ENCODE assay signal across 19 cellular contexts in the genomic region with DNA sequence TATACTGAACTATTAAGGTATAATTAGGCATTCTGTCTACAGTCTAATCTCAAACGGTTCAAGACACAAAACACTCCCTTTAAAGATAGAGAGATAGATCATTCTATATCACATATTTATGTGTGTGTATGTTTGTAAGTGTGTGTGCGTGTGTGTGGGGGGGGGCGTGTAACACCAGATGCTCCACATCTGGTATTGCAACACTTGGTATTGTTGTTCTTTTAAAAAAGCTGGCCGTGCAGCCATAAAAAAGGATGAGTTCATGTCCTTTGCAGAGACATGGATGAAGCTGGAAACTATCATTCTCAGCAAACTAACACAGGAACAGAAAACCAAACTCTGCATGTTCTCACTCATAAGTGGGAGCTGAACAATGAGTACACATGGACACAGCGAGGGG. TPM values are rescaled to one million over a fixed set of nuclear protein-coding genes. Genes with fewer than 3 reads are reported as not detected.
"Had no signal": no experiment of that assay in that cellular context is flagged by ENCODE, and none has a peak within 500 bp of the region (broad histone marks: within the 10 kb centered on the region; RNA-seq: fewer than 3 reads in every experiment).

No MANE protein-coding gene starts in this region.

RNA-seq across cellular contexts. Expression of gene CCL8, which starts 8.4 kb away (rescaled TPM):
- total RNA-seq: endothelial cell of umbilical vein; kidney; lower leg skin; mammary epithelial cell; mononuclear cell; naive thymus-derived CD4-positive, alpha-beta T cell; tibial nerve had no signal

RNA-seq across cellular contexts. Expression of gene CCL13, which starts 28.7 kb away (rescaled TPM):
- total RNA-seq: dermis blood vessel endothelial cell; endothelial cell of umbilical vein; fibroblast of lung; mammary epithelial cell; mononuclear cell; naive thymus-derived CD4-positive, alpha-beta T cell; testis had no signal

RNA-seq across cellular contexts. Expression of gene CCL1, which starts 35.4 kb away (rescaled TPM):
- total RNA-seq: cardiac septum, colonic mucosa, dermis blood vessel endothelial cell, endothelial cell of umbilical vein, fibroblast of lung, kidney, left cardiac atrium, lower leg skin, mammary epithelial cell, mesenteric fat pad, mononuclear cell, osteoblast, psoas muscle, right lobe of liver, subcutaneous adipose tissue, tibial nerve, upper lobe of right lung had no signal

RNA-seq across cellular contexts. Expression of gene CCL11, which starts 42.1 kb away (rescaled TPM):
- total RNA-seq: dermis blood vessel endothelial cell; endothelial cell of umbilical vein; fibroblast of lung; kidney; lower leg skin; mammary epithelial cell; mononuclear cell; naive thymus-derived CD4-positive, alpha-beta T cell; osteoblast; subcutaneous adipose tissue; testis had no signal

RNA-seq across cellular contexts. Expression of gene CCL7, which starts 57.6 kb away (rescaled TPM):
- total RNA-seq: cardiac septum; dermis blood vessel endothelial cell; endothelial cell of umbilical vein; kidney; left cardiac atrium; lower leg skin; mammary epithelial cell; naive thymus-derived CD4-positive, alpha-beta T cell; right lobe of liver; testis; tibial nerve; upper lobe of right lung had no signal
